ENCODE assay signal across 9 cellular contexts in the genomic region with DNA sequence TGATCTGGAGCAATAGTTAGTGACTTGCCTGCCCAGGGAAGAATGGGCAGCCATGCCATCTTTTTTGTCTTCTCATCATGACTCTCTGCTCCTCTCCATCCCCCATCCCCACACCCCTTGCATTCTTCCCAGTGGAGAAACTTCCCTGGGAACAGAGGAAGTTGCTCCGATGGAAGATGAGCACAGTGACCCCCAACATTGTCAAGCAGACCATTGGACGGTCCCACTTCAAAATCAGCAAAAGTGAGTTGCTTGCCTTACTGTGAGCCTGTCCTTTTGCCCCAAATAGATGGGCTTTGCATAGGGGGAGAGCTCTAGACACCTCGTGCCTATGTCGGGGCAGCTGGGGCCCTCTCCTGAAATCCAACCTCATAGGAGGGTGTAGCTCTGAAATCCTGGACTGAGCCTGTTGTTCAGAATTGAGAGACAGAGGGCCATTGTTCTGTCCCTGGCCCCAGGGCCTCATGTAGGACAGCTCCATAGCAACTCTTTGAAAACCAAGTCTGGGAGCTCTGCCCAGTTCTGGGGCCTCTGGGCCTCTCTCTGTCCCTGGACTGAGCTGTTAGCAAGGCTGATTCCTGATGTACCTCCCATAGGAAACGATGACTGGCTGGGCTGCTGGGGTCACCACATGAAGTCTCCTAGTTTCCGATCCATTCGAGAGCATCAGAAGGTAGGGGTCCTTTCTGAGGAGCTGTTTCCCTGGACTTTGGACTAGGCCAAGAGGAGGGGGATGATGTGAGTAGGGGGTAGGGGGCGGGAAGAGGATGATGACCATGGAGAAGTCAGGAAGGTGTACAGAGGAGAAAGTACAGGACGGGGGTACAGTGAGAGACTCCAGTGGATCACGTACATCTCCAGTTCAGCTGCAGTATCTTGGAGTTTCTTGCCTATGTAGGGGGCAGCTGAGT. TPM values are rescaled to one million over a fixed set of nuclear protein-coding genes. Genes with fewer than 3 reads are reported as not detected.
DNase-seq lines count a peak whose midpoint lies in the region; ATAC-seq and TF ChIP-seq lines count a peak whose summit lies in the region.
"Had no signal": no experiment of that assay in that cellular context is flagged by ENCODE, and none has a peak within 500 bp of the region (broad histone marks: within the 10 kb centered on the region; RNA-seq: fewer than 3 reads in every experiment).

No MANE protein-coding gene starts in this region.

- peaks cover 0 to 50% of the 10 kb centered on the region in 2 donors for H3K4me1 ChIP-seq in left lung

- ATAC-seq in left lung (peak; percentile 23), HG02870 (IDR thresholded peaks at IDR 0.05; ENCODE audit: unreplicated experiment) (no peak)

- TF ChIP-seq CTCF in coronary artery (IDR thresholded peaks at IDR 0.05) (no peak), left lung (IDR thresholded peaks at IDR 0.05) (no peak)

- H3K4me3 ChIP-seq in coronary artery (no peak overlapping the region), left lung (no peak overlapping the region)

- intact Hi-C loops in left lung (cut with DNase I) (no loop called here), posterior vena cava (cut with DNase I) (no loop called here)

- H3K27me3 ChIP-seq in left lung: no peaks in the 10 kb centered on the region

- peaks cover 0 to 80% of the 10 kb centered on the region in 2 donors for H3K36me3 ChIP-seq in left lung

- no peaks in the 10 kb centered on the region for H3K9me3 ChIP-seq in left lung

- peak overlapping the region; percentile 1 to 68 for H3K27ac ChIP-seq in coronary artery
- H3K27ac ChIP-seq in left lung: peak overlapping the region in 1 of 2 donors; percentile 83
- peak overlapping the region; percentile 97 for H3K27ac ChIP-seq in substantia nigra (ENCODE audit: low read depth, low read length, poor library complexity, severe bottlenecking)

- DNase-seq in NCI-H526 (lab: John Stamatoyannopoulos, UW) (peak; percentile 30 to 63), NCI-H526 treated with DMSO at 0.1 percent for 48 hours (lab: John Stamatoyannopoulos, UW) (no peak), coronary artery (ENCODE audit: low spot score) (no peak), left lung (no peak), substantia nigra (lab: John Stamatoyannopoulos, UW) (peak; percentile 11 to 99 (median 90)), COLO668 (lab: John Stamatoyannopoulos, UW; ENCODE audit: unreplicated experiment) (no peak), posterior vena cava (ENCODE audit: low spot score) (no peak)
- DNase-seq: 8988T had no signal

RNA-seq across cellular contexts. Expression of a gene that starts 35.2 kb away (rescaled TPM):
- total RNA-seq in left lung (10 to 100 TPM; 26.0 to 38.4 TPM), posterior vena cava (10 to 100 TPM; 14.6 to 17.5 TPM)

RNA-seq across cellular contexts. Expression of a gene that starts 36.1 kb away (rescaled TPM):
- total RNA-seq in left lung (10 to 100 TPM; 77.9 to 95.9 TPM), posterior vena cava (10 to 100 TPM in 1 of 2 donors, 1 to 10 TPM in 1; 9.0 to 18.7 TPM)

Comparison
In these comparisons a context has a peak if more than half of its experiments do, and no peak if none do; other contexts are left out.
1. DNase-seq: peak in NCI-H526 (2 of 2) and substantia nigra (49 of 49); none in NCI-H526 treated with DMSO at 0.1 percent for 48 hours (single experiment), coronary artery (single experiment), left lung (0 of 2), COLO668 (single experiment) and posterior vena cava (single experiment).